22 cellular contexts compared by ENCODE assay signal in the genomic region with DNA sequence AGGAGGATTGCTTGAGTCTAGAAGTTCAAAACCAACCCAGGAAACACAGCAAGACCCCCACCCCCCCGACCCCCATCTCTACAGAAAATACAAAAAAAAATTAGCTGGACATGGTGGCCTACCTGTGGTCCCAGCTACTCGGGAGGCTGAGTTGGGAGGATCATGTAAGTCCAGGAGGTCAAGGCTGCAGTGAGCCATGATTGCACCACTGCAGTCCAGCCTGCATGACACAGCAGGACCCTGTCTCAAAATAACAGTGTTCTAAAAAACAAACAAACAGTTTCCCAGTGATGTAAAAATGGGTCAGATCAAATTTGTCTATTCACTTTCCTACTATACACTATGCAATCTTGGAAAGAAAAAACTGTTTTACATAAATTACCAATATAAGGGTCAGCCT. TPM values are rescaled to one million over a fixed set of nuclear protein-coding genes. Genes with fewer than 3 reads are reported as not detected.
DNase-seq lines count a peak whose midpoint lies in the region; ATAC-seq, FAIRE-seq and TF ChIP-seq lines count a peak whose summit lies in the region.
"Had no signal": no experiment of that assay in that cellular context is flagged by ENCODE, and none has a peak within 500 bp of the region (broad histone marks: within the 10 kb centered on the region; RNA-seq: fewer than 3 reads in every experiment).

No MANE protein-coding gene starts in this region.

- BruUV-seq in HepG2 (replicated peaks; lab: Mats Ljungman, UMichigan) (no TSS peak), K562 (replicated peaks; lab: Mats Ljungman, UMichigan) (no TSS peak)

- CTCF ChIA-PET in HepG2 (lab: Yijun Ruan, JAX; ENCODE audit: low intra/inter-chr PET ratio, low total read pairs) (no interaction called here), K562 (lab: Yijun Ruan, JAX; ENCODE audit: low intra/inter-chr PET ratio) (no interaction called here)

- H3K9ac ChIP-seq in HepG2 (ENCODE audit: insufficient read depth, low read depth, low read length) (no peak overlapping the region), SK-N-MC (ENCODE audit: insufficient read length) (no peak overlapping the region), K562 (ENCODE audit: insufficient read depth in 1 of 2, low read depth in 2 of 2, low read length in 2 of 2) (no peak overlapping the region), smooth muscle cell (ENCODE audit: low read depth) (no peak overlapping the region)
- H3K9ac ChIP-seq: BLaER1 treated with 17β-estradiol and CSF1 and Interleukin-3, amounts not matched to agents 10 nM and 100 nM had no signal

- POLR2A ChIA-PET in HepG2 (lab: Yijun Ruan, JAX): interaction anchor here (0.9 kb wide), 1 partner anchor 51 kb away, joined by 3 read pairs; no protein-coding TSS in a partner anchor
- POLR2A ChIA-PET in K562 (lab: Yijun Ruan, JAX): no interaction called here

- H3K79me2 ChIP-seq in HepG2 (ENCODE audit: insufficient read depth, low read length) (peaks cover 14% of the 10 kb centered on the region), K562 (ENCODE audit: control insufficient read depth, insufficient read depth, low read length) (peaks cover 28% of the 10 kb centered on the region), smooth muscle cell (ENCODE audit: low read depth) (peaks cover 24% of the 10 kb centered on the region)

- H3K36me3 ChIP-seq in HepG2 (replicated peaks in 1 of 2; ENCODE audit: control insufficient read depth in 1 of 2, insufficient read depth in 2 of 2, low read length in 2 of 2) (no peaks in the 10 kb centered on the region), right lobe of liver (no peaks in the 10 kb centered on the region), SK-N-MC (ENCODE audit: insufficient read depth, low read length) (no peaks in the 10 kb centered on the region), K562 (ENCODE audit: control insufficient read depth, insufficient read depth, low read length) (no peaks in the 10 kb centered on the region; the same call in 1 of the 3 replicates), tibial artery (no peaks in the 10 kb centered on the region), smooth muscle cell (ENCODE audit: low read depth) (no peaks in the 10 kb centered on the region)
- H3K36me3 ChIP-seq: BLaER1 treated with 17β-estradiol and CSF1 and Interleukin-3, amounts not matched to agents 10 nM and 100 nM had no signal

- intact Hi-C loops in HepG2 (cut with micrococcal nuclease; ENCODE audit: unreplicated experiment) (loop anchor here (5.0 kb wide), 1 partner anchor 70 kb away; no protein-coding TSS in a partner anchor), right lobe of liver (cut with DNase I) (no loop called here), K562 (cut with micrococcal nuclease) (no loop called here), tibial artery (cut with DNase I; ENCODE audit: low total_unique reads) (loop anchor here (10.0 kb wide), 2 partner anchors 437 to 473 kb away; no protein-coding TSS in a partner anchor)

- no peaks in the 10 kb centered on the region for H3K9me1 ChIP-seq in K562 (ENCODE audit: control insufficient read depth, insufficient read depth, low read length)

- H3K27me3 ChIP-seq in HepG2 (ENCODE audit: control insufficient read depth in 1 of 2, insufficient read depth in 2 of 2, low read length in 2 of 2) (peaks cover 0 to 3% of the 10 kb centered on the region in 2 experiments; a peak in 1 of 5 replicates), right lobe of liver (no peaks in the 10 kb centered on the region), K562 (ENCODE audit: control insufficient read depth in 2 of 2, insufficient read depth in 2 of 2, low read length in 2 of 2) (no peaks in the 10 kb centered on the region), tibial artery (no peaks in the 10 kb centered on the region), smooth muscle cell (ENCODE audit: low read depth) (no peaks in the 10 kb centered on the region)
- H3K27me3 ChIP-seq: BLaER1 treated with 17β-estradiol and CSF1 and Interleukin-3, amounts not matched to agents 10 nM and 100 nM had no signal

- H3F3A ChIP-seq in smooth muscle cell (ENCODE audit: low read depth): no peaks in the 10 kb centered on the region

- no peak overlapping the region for H3K4me2 ChIP-seq in HepG2 (ENCODE audit: low read depth, low read length)
- no peak overlapping the region for H3K4me2 ChIP-seq in K562 (ENCODE audit: insufficient read depth, low read length)
- no peak overlapping the region for H3K4me2 ChIP-seq in smooth muscle cell
- H3K4me2 ChIP-seq: A549; BLaER1 treated with 17β-estradiol and CSF1 and Interleukin-3, amounts not matched to agents 10 nM and 100 nM had no signal

- peaks cover 10 to 13% of the 10 kb centered on the region in 2 donors for H3K36me3 Mint-ChIP-seq in activated naive CD4-positive, alpha-beta T cell treated with anti-CD3 and anti-CD28 coated beads, Interleukin-2, amount 50 U/mL, for 72 hours

- TF ChIP-seq POLR2A in HepG2 (IDR thresholded peaks at IDR 0.05; ENCODE audit: insufficient read depth in 1 of 2, low read depth in 2 of 2, low read length in 2 of 2) (no peak), right lobe of liver (IDR thresholded peaks at IDR 0.05) (no peak), K562 (conservative IDR thresholded peaks at IDR 0.05) (no peak)

- DNase-seq in HepG2 (ENCODE audit: low spot score) (no peak), right lobe of liver (no peak), SK-N-MC (ENCODE audit: low read depth, low spot score) (no peak), K562 (ENCODE audit: extremely low read depth in 1 of 4, low spot score in 3 of 4) (no peak), tibial artery (no peak), smooth muscle cell (lab: John Stamatoyannopoulos, UW; ENCODE audit: unreplicated experiment) (no peak)
- DNase-seq in activated naive CD4-positive, alpha-beta T cell treated with anti-CD3 and anti-CD28 coated beads, Interleukin-2, amount 50 U/mL, for 72 hours (ENCODE audit: low spot score in 2 of 2): no peak
- DNase-seq: AML-193; Caco-2; Calu3; CD4-positive, alpha-beta memory T cell; DMS79 treated with DMSO at 0.1 percent for 48 hours; GF-D8 had no signal

- H3K4me3 ChIP-seq in HepG2 (replicated peaks in 1 of 3; ENCODE audit: insufficient read depth in 1 of 3, low read depth in 2 of 3, low read length in 3 of 3) (no peak overlapping the region), right lobe of liver (no peak overlapping the region), SK-N-MC (no peak overlapping the region), K562 (no peak overlapping the region), tibial artery (no peak overlapping the region), smooth muscle cell (no peak overlapping the region)
- H3K4me3 ChIP-seq: A549; BLaER1 treated with 17β-estradiol and CSF1 and Interleukin-3, amounts not matched to agents 10 nM and 100 nM had no signal

- H4K20me1 ChIP-seq in HepG2 (ENCODE audit: insufficient read depth, low read length): no peaks in the 10 kb centered on the region
- H4K20me1 ChIP-seq in K562 (replicated peaks; ENCODE audit: control insufficient read depth, insufficient read depth, low read length): no peaks in the 10 kb centered on the region
- no peaks in the 10 kb centered on the region for H4K20me1 ChIP-seq in smooth muscle cell (ENCODE audit: low read depth)
- H4K20me1 ChIP-seq: BLaER1 treated with 17β-estradiol and CSF1 and Interleukin-3, amounts not matched to agents 10 nM and 100 nM had no signal

- no peaks in the 10 kb centered on the region for H3K9me3 Mint-ChIP-seq in activated naive CD4-positive, alpha-beta T cell treated with anti-CD3 and anti-CD28 coated beads, Interleukin-2, amount 50 U/mL, for 72 hours

- TF ChIP-seq CTCF in HepG2 (CRISPR knock-in tag; IDR thresholded peaks at IDR 0.05): no peak
- no peak for TF ChIP-seq CTCF in right lobe of liver (IDR thresholded peaks at IDR 0.05)
- TF ChIP-seq CTCF in K562 (IDR thresholded peaks at IDR 0.05 in 2 of 3, conservative IDR thresholded peaks at IDR 0.05 in 1 of 3; ENCODE audit: insufficient read depth in 2 of 3, low read depth in 1 of 3, low read length in 3 of 3): no peak
- no peak for TF ChIP-seq CTCF in tibial artery (IDR thresholded peaks at IDR 0.05)
- no peak for TF ChIP-seq CTCF in smooth muscle cell (IDR thresholded peaks at IDR 0.05; ENCODE audit: borderline replicate concordance, insufficient read depth, poor library complexity, severe bottlenecking)

- TF ChIP-seq RAD21 in HepG2 (CRISPR knock-in tag; IDR thresholded peaks at IDR 0.05) (no peak), K562 (CRISPR knock-in tag; conservative IDR thresholded peaks at IDR 0.05 in 1 of 2, IDR thresholded peaks at IDR 0.05 in 1 of 2) (no peak)

- H3K4me1 ChIP-seq in HepG2 (ENCODE audit: insufficient read depth, low read length): peaks cover 72% of the 10 kb centered on the region
- H3K4me1 ChIP-seq in right lobe of liver: peaks cover 0 to 16% (median 6%) of the 10 kb centered on the region in 4 donors
- peaks cover 9 to 29% of the 10 kb centered on the region in 2 experiments; a peak in 4 of 5 replicates for H3K4me1 ChIP-seq in K562 (replicated peaks in 1 of 2; ENCODE audit: control insufficient read depth in 2 of 2, insufficient read depth in 2 of 2, low read length in 2 of 2)
- peaks cover 0 to 41% (median 8%) of the 10 kb centered on the region in 4 donors for H3K4me1 ChIP-seq in tibial artery
- peaks cover 16% of the 10 kb centered on the region for H3K4me1 ChIP-seq in smooth muscle cell (ENCODE audit: low read depth)

- H3K27ac Mint-ChIP-seq in activated naive CD4-positive, alpha-beta T cell treated with anti-CD3 and anti-CD28 coated beads, Interleukin-2, amount 50 U/mL, for 72 hours: no peak overlapping the region
- H3K27ac Mint-ChIP-seq: B cell had no signal

- no peak for FAIRE-seq in HepG2 (lab: Jason Lieb, UNC)
- FAIRE-seq in K562 (lab: Jason Lieb, UNC): no peak
- FAIRE-seq: A549, D721Med, G401.6, GM12891, GM19239 had no signal

- 0 out of 4 replicates have a peak, but pooled peaks of 1 of the 2 experiments have one; percentile 26 for TF ChIP-seq EP300 in HepG2 (IDR thresholded peaks at IDR 0.05; ENCODE audit: low read depth in 2 of 2, low read length in 2 of 2)
- TF ChIP-seq EP300 in HepG2 (CRISPR knock-in tag; IDR thresholded peaks at IDR 0.05; ENCODE audit: borderline replicate concordance): no peak
- no peak for TF ChIP-seq EP300 in K562 (IDR thresholded peaks at IDR 0.05; ENCODE audit: low read length)

- WGBS in HepG2 (ENCODE audit: low lambda C conversion rate): 8% methylated on average over 2 of the region's 2 CpGs
- 61% methylated on average over 2 of the region's 2 CpGs for WGBS in right lobe of liver (ENCODE audit: insufficient coverage, low coverage, low lambda C conversion rate, missing lambda C conversion rate)
- 26% methylated on average over 2 of the region's 2 CpGs for WGBS in K562 (ENCODE audit: insufficient coverage, low coverage, missing lambda C conversion rate)
- WGBS in smooth muscle cell (ENCODE audit: low lambda C conversion rate): 81% methylated on average over 2 of the region's 2 CpGs

- ATAC-seq in HepG2 (no peak), right lobe of liver (no peak), K562 (no peak)
- no peak for ATAC-seq in activated naive CD4-positive, alpha-beta T cell treated with anti-CD3 and anti-CD28 coated beads, Interleukin-2, amount 50 U/mL, for 72 hours
- ATAC-seq: A549 had no signal

- in situ Hi-C loops in HepG2 (cut with HindIII; ENCODE audit: extremely low pct_ligation_motif_present, low pct_unique_long_range_greater_than_20kb): no loop called here
- in situ Hi-C loops in K562 (cut with MboI): loop anchor here (25.0 kb wide), 1 partner anchor 475 kb away; no protein-coding TSS in a partner anchor

- H3K27ac ChIP-seq in HepG2 (ENCODE audit: extremely low read length, insufficient read depth, low read length): no peak overlapping the region
- no peak overlapping the region for H3K27ac ChIP-seq in right lobe of liver
- peak overlapping the region; percentile 98 for H3K27ac ChIP-seq in SK-N-MC
- H3K27ac ChIP-seq in K562 (ENCODE audit: extremely low read depth, low read depth, low read length): no peak overlapping the region
- H3K27ac ChIP-seq in tibial artery: no peak overlapping the region
- H3K27ac ChIP-seq in smooth muscle cell (ENCODE audit: low read depth): no peak overlapping the region
- H3K27ac ChIP-seq: 22Rv1; A549; BLaER1 treated with 17β-estradiol and CSF1 and Interleukin-3, amounts not matched to agents 10 nM and 100 nM; C4-2B had no signal

- H3K9me3 ChIP-seq in HepG2 (ENCODE audit: low read length) (no peaks in the 10 kb centered on the region), right lobe of liver (no peaks in the 10 kb centered on the region), SK-N-MC (ENCODE audit: low read depth, low read length) (no peaks in the 10 kb centered on the region), K562 (replicated peaks; ENCODE audit: control insufficient read depth, insufficient read depth, low read depth, low read length) (no peaks in the 10 kb centered on the region), tibial artery (no peaks in the 10 kb centered on the region), smooth muscle cell (replicated peaks; ENCODE audit: low read depth) (no peaks in the 10 kb centered on the region)
- H3K9me3 ChIP-seq: A549; BLaER1 treated with 17β-estradiol and CSF1 and Interleukin-3, amounts not matched to agents 10 nM and 100 nM; Caco-2 had no signal

- H2AFZ ChIP-seq in HepG2 (ENCODE audit: low read length) (no peak overlapping the region), K562 (ENCODE audit: low read depth, low read length) (0 out of 2 replicates have a peak overlapping the region, but pooled peaks have one; percentile 8), smooth muscle cell (ENCODE audit: low read depth) (no peak overlapping the region)

RNA-seq across cellular contexts. Expression of a gene that starts 2.0 kb away (rescaled TPM):
- 20.7 and 21.9 TPM in 2 replicates for total RNA-seq in HepG2 (2016; rRNA removed; fragmentation: Illumina TruSeq; extraction: Trizol)
- total RNA-seq in HepG2 (2016; cell fraction: cytosol; rRNA removed; fragmentation: Illumina TruSeq; extraction: Trizol; ENCODE audit: low read depth): 7.2 and 7.4 TPM in 2 replicates
- 21.0 and 24.2 TPM in 2 replicates for total RNA-seq in HepG2 (2016; cell fraction: insoluble cytoplasmic fraction; rRNA removed; fragmentation: Illumina TruSeq; extraction: Trizol)
- total RNA-seq in HepG2 (2016; cell fraction: membrane; rRNA removed; fragmentation: Illumina TruSeq; extraction: Trizol): 6.5 and 6.8 TPM in 2 replicates
- total RNA-seq in HepG2 (2016; cell fraction: nucleus; rRNA removed; fragmentation: Illumina TruSeq; extraction: Trizol): 39.5 and 40.0 TPM in 2 replicates
- 6.9 and 7.3 TPM in 2 replicates for polyA plus RNA-seq in HepG2 (2011; rRNA removed)
- 1.9 and 2.8 TPM in 2 replicates for polyA plus RNA-seq in HepG2 (2011; cell fraction: cytosol; rRNA removed)
- 14.0 and 21.4 TPM in 2 replicates for polyA plus RNA-seq in HepG2 (2011; cell fraction: nucleus; rRNA removed)
- 9.3 and 12.6 TPM in 2 replicates for polyA plus RNA-seq in HepG2 (2012)
- 1.2 and 1.7 TPM in 2 replicates for polyA plus RNA-seq in HepG2 (2016; cell fraction: cytosol; fragmentation: Illumina TruSeq; extraction: Trizol; ENCODE audit: low read depth)
- 17.1 and 20.0 TPM in 2 replicates for polyA plus RNA-seq in HepG2 (2016; cell fraction: insoluble cytoplasmic fraction; fragmentation: Illumina TruSeq; extraction: Trizol; ENCODE audit: low read depth)
- polyA plus RNA-seq in HepG2 (2016; cell fraction: membrane; fragmentation: Illumina TruSeq; extraction: Trizol; ENCODE audit: low read depth): 2.4 and 2.8 TPM in 2 replicates
- polyA plus RNA-seq in HepG2 (2016; cell fraction: nucleus; fragmentation: Illumina TruSeq; extraction: Trizol; ENCODE audit: insufficient read depth, low read depth): 30.7 and 35.3 TPM in 2 replicates
- 4.0 and 4.6 TPM in 2 replicates for polyA minus RNA-seq in HepG2 (2011; rRNA and poly(A)+ RNA removed; ENCODE audit: low replicate concordance)
- 2.9 and 3.2 TPM in 2 replicates for polyA minus RNA-seq in HepG2 (2011; cell fraction: cytosol; rRNA and poly(A)+ RNA removed)
- polyA minus RNA-seq in HepG2 (2011; cell fraction: nucleus; rRNA and poly(A)+ RNA removed): 55.5 and 58.1 TPM in 2 replicates
- 10 to 100 TPM; 20.3 to 41.5 (median 22.7) TPM for total RNA-seq in right lobe of liver
- 12.4 and 37.6 TPM in 2 replicates for total RNA-seq in K562 (2011; cell fraction: chromatin; rRNA removed; ENCODE audit: low replicate concordance)
- total RNA-seq in K562 (2011; cell fraction: nucleolus; rRNA removed): 5.5 and 8.0 TPM in 2 replicates
- total RNA-seq in K562 (2011; cell fraction: nucleoplasm; rRNA removed): 17.8 and 43.5 TPM in 2 replicates
- total RNA-seq in K562 (2014; rRNA removed): 11.5 and 13.9 TPM in 2 replicates
- total RNA-seq in K562 (2014; rRNA removed; fragmentation: Illumina TruSeq; extraction: Trizol): 20.3 and 23.3 TPM in 2 replicates
- total RNA-seq in K562 (2015; rRNA removed; fragmentation: Illumina TruSeq; extraction: Trizol): 16.5 and 18.6 TPM in 2 replicates
- 24.9 and 26.0 TPM in 2 replicates for total RNA-seq in K562 (2021)
- 12.1 and 12.2 TPM in 2 replicates for polyA plus RNA-seq in K562 (2011; rRNA removed)
- polyA plus RNA-seq in K562 (2011; cell fraction: cytosol; rRNA removed): 1.7 and 6.9 TPM in 2 replicates
- polyA plus RNA-seq in K562 (2011; cell fraction: nucleus; rRNA removed): 11.9 and 15.2 TPM in 2 replicates
- 10.6 and 11.8 TPM in 2 replicates for polyA plus RNA-seq in K562 (2012)
- 15.4 and 16.6 TPM in 2 replicates for polyA plus RNA-seq in K562 (2014; fragmentation: Illumina TruSeq; extraction: Trizol)
- 10 to 100 TPM; 26.0 to 26.4 TPM for polyA plus RNA-seq in K562 (2014; fragmentation: Nextera tagmentation; extraction: Ambion mirVana)
- polyA plus RNA-seq in K562 (2014; rRNA removed): 13.8 and 14.2 TPM in 2 replicates
- 16.2 and 24.7 TPM in 2 replicates for polyA minus RNA-seq in K562 (2011; rRNA and poly(A)+ RNA removed)
- 5.5 and 6.2 TPM in 2 replicates for polyA minus RNA-seq in K562 (2011; cell fraction: cytosol; rRNA and poly(A)+ RNA removed)
- 12.8 and 21.5 TPM in 2 replicates for polyA minus RNA-seq in K562 (2011; cell fraction: nucleus; rRNA and poly(A)+ RNA removed)
- 10 to 100 TPM; 18.0 to 22.4 TPM for total RNA-seq in activated naive CD4-positive, alpha-beta T cell treated with anti-CD3 and anti-CD28 coated beads, Interleukin-2, amount 50 U/mL, for 72 hours
- 14.5 and 15.0 TPM in 2 replicates for total RNA-seq in smooth muscle cell
- polyA plus RNA-seq in smooth muscle cell: 7.6 and 11.3 TPM in 2 replicates

Comparison
In these comparisons a context has a peak if more than half of its experiments do, and no peak if none do; other contexts are left out.
1. intact Hi-C loops: an anchor here in HepG2 (5.0 kb wide) and tibial artery (10.0 kb wide); none called in right lobe of liver and K562.